In genomic region chr5:34439601-34440000, GRCh38 we compare ENCODE assay signal across 1 cellular context.
TF ChIP-seq lines count a peak whose summit lies in the region.

No MANE protein-coding gene starts in this region.

TF ChIP-seq in H1, 55 proteins besides CTCF, POLR2A, EP300 and RAD21 (continued from another document):
- TF ChIP-seq ATF3 (IDR thresholded peaks at IDR 0.05; ENCODE audit: insufficient read depth, low read depth, low read length): no peak
- TF ChIP-seq SP4 (IDR thresholded peaks at IDR 0.05; ENCODE audit: low read length): no peak
- no peak for TF ChIP-seq GTF2F1 (IDR thresholded peaks at IDR 0.05; ENCODE audit: borderline replicate concordance, low read depth, low read length)
- no peak for TF ChIP-seq GABPA (IDR thresholded peaks at IDR 0.05; ENCODE audit: borderline replicate concordance, insufficient read depth, low read length)
